In genomic region chr20:2289475-2289874, GRCh38 we compare ENCODE assay signal across 13 cellular contexts. TPM values are rescaled to one million over a fixed set of nuclear protein-coding genes. Genes with fewer than 3 reads are reported as not detected.
A peak's percentile ranks its signal among the peaks of the same experiment; 100 is the strongest.
DNase-seq lines count a peak whose midpoint lies in the region; ATAC-seq and TF ChIP-seq lines count a peak whose summit lies in the region.
"Had no signal": no experiment of that assay in that cellular context is flagged by ENCODE, and none has a peak within 500 bp of the region (broad histone marks: within the 10 kb centered on the region; RNA-seq: fewer than 3 reads in every experiment).

No MANE protein-coding gene starts in this region.

- no peaks in the 10 kb centered on the region for H3K36me3 Mint-ChIP-seq in HFFc6 (ENCODE audit: low read depth)
- H3K36me3 Mint-ChIP-seq: CD4-positive, alpha-beta memory T cell had no signal

- H3K27me3 Mint-ChIP-seq in HFFc6 (ENCODE audit: insufficient read depth): no peaks in the 10 kb centered on the region

- peak; percentile 44 for ATAC-seq in GM21717 (IDR thresholded peaks at IDR 0.05; ENCODE audit: unreplicated experiment)
- no peak for ATAC-seq in HG03565 (IDR thresholded peaks at IDR 0.05; ENCODE audit: unreplicated experiment)
- ATAC-seq: Panc1 had no signal

- in situ Hi-C loops in Caki2 (cut with HindIII; ENCODE audit: low pct_unique_long_range_greater_than_20kb, low sequenced_read_pairs): no loop called here

- H3K27ac Mint-ChIP-seq in HFFc6: no peak overlapping the region
- H3K27ac Mint-ChIP-seq: CD4-positive, alpha-beta memory T cell had no signal

- peaks cover 34% of the 10 kb centered on the region for H3K4me1 Mint-ChIP-seq in HFFc6 (ENCODE audit: low read depth)
- H3K4me1 Mint-ChIP-seq: CD4-positive, alpha-beta memory T cell had no signal

- no peak overlapping the region for H3K4me3 Mint-ChIP-seq in HFFc6
- H3K4me3 Mint-ChIP-seq: CD4-positive, alpha-beta memory T cell had no signal

- TF ChIP-seq CTCF in HFFc6 (IDR thresholded peaks at IDR 0.05): no peak

- peak; percentile 75 for DNase-seq in Caki2 (ENCODE audit: low read depth)
- DNase-seq in UCSD-AML1 (lab: John Stamatoyannopoulos, UW; ENCODE audit: unreplicated experiment): peak; percentile 42
- DNase-seq in lung microvascular endothelial cell (ENCODE audit: low read depth in 2 of 2): peak; percentile 22 to 69
- DNase-seq in retina: no peak
- DNase-seq in HFFc6: no peak
- no peak for DNase-seq in NCI-H446 (lab: John Stamatoyannopoulos, UW)
- DNase-seq: activated T-cell treated with anti-CD3 and anti-CD28 coated beads, Interleukin-2, amount 50 U/mL, for 1 hour; NCI-H2081 treated with DMSO at 0.1 percent for 48 hours had no signal

- H3K9me3 Mint-ChIP-seq in HFFc6: no peaks in the 10 kb centered on the region

RNA-seq across cellular contexts. Expression of gene TGM3, which starts 6.3 kb away (rescaled TPM):
- 0.24 TPM in 1 of 2 replicates, not detected in the other for total RNA-seq in Caki2 (2014; rRNA removed; shearing (Covaris generic); ENCODE audit: low replicate concordance)
- not detected in 2 replicates for total RNA-seq in lung microvascular endothelial cell
- under 1 TPM in 2 of 6 experiments, not detected in 4; 0.09 to 0.15 TPM for total RNA-seq in HFFc6 (2021; fragmentation: NEBNext Ultra II Directional; extraction: Animal tissue kit (Norgen Biotek cat#: 25700))
- total RNA-seq: CD4-positive, alpha-beta memory T cell; urinary bladder had no signal

Comparison
In these comparisons a context has a peak if more than half of its experiments do, and no peak if none do; other contexts are left out.
1. DNase-seq: peak in Caki2 (single experiment), UCSD-AML1 (single experiment) and lung microvascular endothelial cell (2 of 2); none in retina (single experiment), HFFc6 (single experiment) and NCI-H446 (0 of 2).